ENCODE assay signal across 26 cellular contexts in the genomic region with DNA sequence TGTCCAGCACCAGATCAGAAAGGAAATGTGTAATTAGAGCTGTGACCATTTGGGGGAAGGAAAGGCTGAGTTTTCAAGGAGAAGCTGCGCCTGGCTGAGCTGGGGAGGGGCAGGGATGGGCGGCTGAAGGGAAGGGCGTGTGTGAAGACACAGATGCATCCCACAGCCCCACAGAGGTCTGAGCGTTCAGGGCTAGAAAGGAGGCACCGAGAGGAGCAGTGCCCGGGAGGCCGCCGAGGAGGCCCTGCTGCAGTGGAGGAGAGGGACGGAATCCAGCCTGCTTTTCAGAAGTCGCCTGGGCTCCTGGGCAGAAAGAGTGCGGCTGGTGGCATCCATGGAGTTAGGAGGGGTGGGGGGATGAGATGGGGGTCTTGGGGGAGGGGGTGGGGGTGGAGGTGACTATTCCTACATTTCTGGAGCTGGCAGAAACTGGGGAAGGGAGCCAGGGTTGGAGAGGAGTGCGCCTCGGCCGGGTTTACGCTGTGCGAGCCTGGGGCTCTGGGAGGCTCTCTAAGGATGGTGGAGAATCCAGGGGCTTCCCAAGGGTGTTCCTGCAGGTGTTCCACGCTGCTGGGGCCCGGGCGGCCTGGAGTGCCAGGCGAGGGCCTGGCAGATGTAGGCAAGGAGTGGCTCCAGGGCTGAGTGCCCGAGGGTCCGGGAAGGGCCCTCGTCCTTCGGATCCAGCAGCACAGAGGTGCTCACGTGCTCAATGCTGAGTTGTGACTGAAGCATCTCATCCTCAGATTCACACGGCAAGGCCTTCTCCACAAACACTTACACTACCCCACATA. TPM values are rescaled to one million over a fixed set of nuclear protein-coding genes. Genes with fewer than 3 reads are reported as not detected.
A peak's percentile ranks its signal among the peaks of the same experiment; 100 is the strongest.
DNase-seq lines count a peak whose midpoint lies in the region; ATAC-seq, FAIRE-seq and TF ChIP-seq lines count a peak whose summit lies in the region.
"Had no signal": no experiment of that assay in that cellular context is flagged by ENCODE, and none has a peak within 500 bp of the region (broad histone marks: within the 10 kb centered on the region; RNA-seq: fewer than 3 reads in every experiment).

No MANE protein-coding gene starts in this region.

- no peaks in the 10 kb centered on the region for H3K9me3 Mint-ChIP-seq in Calu3 (ENCODE audit: low read depth, unreplicated experiment)
- H3K9me3 Mint-ChIP-seq in nephron progenitor cell: no peaks in the 10 kb centered on the region
- H3K9me3 Mint-ChIP-seq: CD8-positive, alpha-beta T cell had no signal

- H3K27me3 Mint-ChIP-seq in Calu3 (ENCODE audit: unreplicated experiment) (no peaks in the 10 kb centered on the region), nephron progenitor cell (ENCODE audit: low read depth, poor library complexity) (peaks cover 6% of the 10 kb centered on the region)

- H3K9me3 ChIP-seq in upper lobe of right lung: no peaks in the 10 kb centered on the region
- H3K9me3 ChIP-seq: A549, SJSA1 had no signal

- ATAC-seq in upper lobe of right lung: no peak
- ATAC-seq: CD8-positive, alpha-beta T cell had no signal

- H3K27ac Mint-ChIP-seq in Calu3 (ENCODE audit: unreplicated experiment): peak overlapping the region; percentile 44
- peak overlapping the region; percentile 94 for H3K27ac Mint-ChIP-seq in nephron progenitor cell
- H3K27ac Mint-ChIP-seq: CD8-positive, alpha-beta T cell had no signal

- peak; percentile 90 for FAIRE-seq in bronchial epithelial cell (lab: Jason Lieb, UNC)
- FAIRE-seq: A549, GM19239 had no signal

- no TSS peak for BruUV-seq in Calu3 (replicated peaks; lab: Mats Ljungman, UMichigan)

- H3K36me3 ChIP-seq in bronchial epithelial cell (ENCODE audit: control insufficient read depth, insufficient read depth, low read length) (peaks cover 18% of the 10 kb centered on the region), upper lobe of right lung (peaks cover 4% of the 10 kb centered on the region)

- H3K27me3 ChIP-seq in bronchial epithelial cell (ENCODE audit: control insufficient read depth, insufficient read depth, low read length) (no peaks in the 10 kb centered on the region), upper lobe of right lung (no peaks in the 10 kb centered on the region)
- H3K27me3 ChIP-seq: SJSA1 had no signal

- no peak overlapping the region for H3K4me3 ChIP-seq in bronchial epithelial cell (ENCODE audit: low read depth, low read length)
- H3K4me3 ChIP-seq in upper lobe of right lung: no peak overlapping the region
- H3K4me3 ChIP-seq: A549, PC-9, SJSA1 had no signal

- H3K36me3 Mint-ChIP-seq in Calu3 (ENCODE audit: insufficient read depth, unreplicated experiment) (peaks cover 45% of the 10 kb centered on the region), nephron progenitor cell (ENCODE audit: low read depth) (peaks cover 79% of the 10 kb centered on the region)

- H3K4me3 Mint-ChIP-seq in Calu3 (ENCODE audit: low read depth, unreplicated experiment): no peak overlapping the region
- no peak overlapping the region for H3K4me3 Mint-ChIP-seq in nephron progenitor cell
- H3K4me3 Mint-ChIP-seq: CD8-positive, alpha-beta T cell; H9 had no signal

- CTCF ChIA-PET in Calu3 (lab: Charles Lee): no interaction called here

- TF ChIP-seq CTCF in Calu3 (IDR thresholded peaks at IDR 0.05; ENCODE audit: unreplicated experiment) (no peak), bronchial epithelial cell (IDR thresholded peaks at IDR 0.05; ENCODE audit: insufficient read depth, low read length, severe bottlenecking) (no peak), nephron progenitor cell (IDR thresholded peaks at IDR 0.05) (no peak), upper lobe of right lung (IDR thresholded peaks at IDR 0.05) (no peak)

- H3K4me1 Mint-ChIP-seq in Calu3 (ENCODE audit: low read depth, unreplicated experiment) (no peaks in the 10 kb centered on the region), nephron progenitor cell (peaks cover 26% of the 10 kb centered on the region)

- H3K4me1 ChIP-seq in upper lobe of right lung: peaks cover 5% of the 10 kb centered on the region
- H3K4me1 ChIP-seq: A549 had no signal

- intact Hi-C loops in Calu3 (cut with micrococcal nuclease; ENCODE audit: unreplicated experiment) (no loop called here), upper lobe of right lung (cut with DNase I) (no loop called here), posterior cingulate gyrus (cut with DNase I) (loop anchor here (10.0 kb wide), 1 partner anchor 765 kb away; no protein-coding TSS in a partner anchor)

- no peak overlapping the region for H3K27ac ChIP-seq in upper lobe of right lung
- H3K27ac ChIP-seq: A549, C4-2B, PC-9, SJSA1 had no signal

- DNase-seq in Calu3 (no peak), bronchial epithelial cell (ENCODE audit: low read depth) (no peak), nephron progenitor cell (no peak), upper lobe of right lung (peak; percentile 55), NCI-H524 (lab: John Stamatoyannopoulos, UW) (no peak), HPDE6-E6E7 (ENCODE audit: extremely low spot score) (no peak), posterior cingulate gyrus (no peak)
- DNase-seq: AML-193; CD8-positive, alpha-beta T cell; DMS153; H9; IMR-90; KG1; MM.1S; NCI-H1048; NCI-H1417; NCI-H1694; NCI-H2029 treated with DMSO at 0.1 percent for 48 hours; NCI-H446 treated with DMSO at 0.1 percent for 48 hours; NCI-H526 treated with DMSO at 0.1 percent for 48 hours; PC-9; Right ventricle myocardium superior had no signal

RNA-seq across cellular contexts. Expression of a gene that starts 41.8 kb away (rescaled TPM):
- total RNA-seq in Calu3 (2022) (70.6 and 77.9 TPM in 2 replicates), bronchial epithelial cell (16.8 and 21.8 TPM in 2 replicates), upper lobe of right lung (39.0 TPM)

RNA-seq across cellular contexts. Expression of a gene that starts 41.9 kb away (rescaled TPM):
- total RNA-seq in Calu3 (2022): 20.9 and 25.0 TPM in 2 replicates
- total RNA-seq in bronchial epithelial cell: 17.4 and 17.6 TPM in 2 replicates
- 22.0 TPM for total RNA-seq in upper lobe of right lung
